Comparison of ENCODE assay signal across 8 cellular contexts in the genomic region with DNA sequence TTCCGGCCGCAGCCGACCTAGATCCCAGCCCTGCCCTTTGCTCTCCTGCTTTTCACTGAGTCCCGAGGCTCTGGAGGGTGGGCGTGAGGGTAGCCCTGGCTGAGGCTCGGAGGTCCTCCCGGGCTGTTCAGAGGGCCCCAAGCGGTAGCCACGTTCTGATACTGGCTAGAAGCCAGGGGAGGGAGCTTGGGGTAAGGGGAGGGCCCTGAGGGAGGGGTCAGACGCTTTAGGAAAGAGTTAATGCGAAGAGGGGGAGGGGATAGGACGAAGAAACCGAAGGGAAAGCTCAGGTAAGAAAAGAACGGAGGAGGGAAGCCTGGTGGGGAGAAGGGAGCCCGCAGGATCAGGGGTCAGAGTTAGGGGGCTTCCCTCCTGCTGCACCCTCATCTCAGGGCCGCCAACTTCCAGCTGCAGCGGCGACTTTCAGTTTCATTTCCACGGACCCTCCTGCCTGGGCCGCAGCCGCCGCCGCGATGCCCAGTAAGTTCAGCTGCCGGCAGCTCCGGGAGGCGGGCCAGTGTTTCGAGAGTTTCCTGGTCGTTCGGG. TPM values are rescaled to one million over a fixed set of nuclear protein-coding genes. Genes with fewer than 3 reads are reported as not detected.
A peak's percentile ranks its signal among the peaks of the same experiment; 100 is the strongest.
DNase-seq lines count a peak whose midpoint lies in the region; ATAC-seq and TF ChIP-seq lines count a peak whose summit lies in the region.

A gene with protein sequence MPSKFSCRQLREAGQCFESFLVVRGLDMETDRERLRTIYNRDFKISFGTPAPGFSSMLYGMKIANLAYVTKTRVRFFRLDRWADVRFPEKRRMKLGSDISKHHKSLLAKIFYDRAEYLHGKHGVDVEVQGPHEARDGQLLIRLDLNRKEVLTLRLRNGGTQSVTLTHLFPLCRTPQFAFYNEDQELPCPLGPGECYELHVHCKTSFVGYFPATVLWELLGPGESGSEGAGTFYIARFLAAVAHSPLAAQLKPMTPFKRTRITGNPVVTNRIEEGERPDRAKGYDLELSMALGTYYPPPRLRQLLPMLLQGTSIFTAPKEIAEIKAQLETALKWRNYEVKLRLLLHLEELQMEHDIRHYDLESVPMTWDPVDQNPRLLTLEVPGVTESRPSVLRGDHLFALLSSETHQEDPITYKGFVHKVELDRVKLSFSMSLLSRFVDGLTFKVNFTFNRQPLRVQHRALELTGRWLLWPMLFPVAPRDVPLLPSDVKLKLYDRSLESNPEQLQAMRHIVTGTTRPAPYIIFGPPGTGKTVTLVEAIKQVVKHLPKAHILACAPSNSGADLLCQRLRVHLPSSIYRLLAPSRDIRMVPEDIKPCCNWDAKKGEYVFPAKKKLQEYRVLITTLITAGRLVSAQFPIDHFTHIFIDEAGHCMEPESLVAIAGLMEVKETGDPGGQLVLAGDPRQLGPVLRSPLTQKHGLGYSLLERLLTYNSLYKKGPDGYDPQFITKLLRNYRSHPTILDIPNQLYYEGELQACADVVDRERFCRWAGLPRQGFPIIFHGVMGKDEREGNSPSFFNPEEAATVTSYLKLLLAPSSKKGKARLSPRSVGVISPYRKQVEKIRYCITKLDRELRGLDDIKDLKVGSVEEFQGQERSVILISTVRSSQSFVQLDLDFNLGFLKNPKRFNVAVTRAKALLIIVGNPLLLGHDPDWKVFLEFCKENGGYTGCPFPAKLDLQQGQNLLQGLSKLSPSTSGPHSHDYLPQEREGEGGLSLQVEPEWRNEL (plus strand): TSS at position 220 of the 546 bp plus-strand sequence. CDS start 254 bp downstream, at position 474.

- H3K79me1 ChIP-seq in mesenchymal stem cell (replicated peaks; ENCODE audit: low read length, poor library complexity, severe bottlenecking) = peaks cover 11% of the 10 kb centered on the region

- ATAC-seq in HG03432 (IDR thresholded peaks at IDR 0.05; ENCODE audit: unreplicated experiment) = peak; percentile 68
- peak; percentile 77 for ATAC-seq in effector memory CD8-positive, alpha-beta T cell (replicated peaks)

- peak within 1 kb of the TSS; percentile 51 for H4K8ac ChIP-seq in mesenchymal stem cell (ENCODE audit: low read length)

- H3K4me1 ChIP-seq in mesenchymal stem cell (ENCODE audit: control insufficient read depth, insufficient read depth, low read depth, low read length) = no peaks in the 10 kb centered on the region

- H4K91ac ChIP-seq in mesenchymal stem cell (ENCODE audit: low read length) = peak within 1 kb of the TSS; percentile 92

- peak within 1 kb of the TSS; percentile 90 to 94 for H3K4me3 ChIP-seq in mesenchymal stem cell (ENCODE audit: insufficient read depth in 1 of 2, low read depth in 1 of 2, low read length in 2 of 2)

- peak within 1 kb of the TSS; percentile 49 to 97 for H3K18ac ChIP-seq in mesenchymal stem cell (ENCODE audit: low read depth in 1 of 2, low read length in 2 of 2)

- H3K4me2 ChIP-seq in mesenchymal stem cell (ENCODE audit: low read length, poor library complexity, severe bottlenecking) = peak within 1 kb of the TSS; percentile 87

- peaks cover 47 to 52% of the 10 kb centered on the region in 2 donors for H3K4me1 Mint-ChIP-seq in effector memory CD8-positive, alpha-beta T cell (ENCODE audit: low read depth in 2 of 2)

- TF ChIP-seq POLR2A in GM19193 (IDR thresholded peaks at IDR 0.05; ENCODE audit: extremely low read depth, insufficient read depth, insufficient read length) = peak; percentile 43

- peak within 1 kb of the TSS; percentile 76 for H2BK5ac ChIP-seq in mesenchymal stem cell (ENCODE audit: low read depth, low read length, poor library complexity, severe bottlenecking)

- H2BK15ac ChIP-seq in mesenchymal stem cell (ENCODE audit: low read depth, poor library complexity, severe bottlenecking) = peak within 1 kb of the TSS; percentile 82

- peak within 1 kb of the TSS; percentile 98 to 100 for H3K4me3 Mint-ChIP-seq in effector memory CD8-positive, alpha-beta T cell

- H3K27me3 ChIP-seq in mesenchymal stem cell (ENCODE audit: control insufficient read depth in 1 of 2, insufficient read depth in 1 of 2, low read length in 2 of 2) = no peaks in the 10 kb centered on the region

- H3K27me3 Mint-ChIP-seq in effector memory CD8-positive, alpha-beta T cell = no peaks in the 10 kb centered on the region

- H3K14ac ChIP-seq in mesenchymal stem cell (ENCODE audit: low read length in 2 of 2) = peak within 1 kb of the TSS; percentile 69 to 92

- peaks cover 2 to 42% of the 10 kb centered on the region in 2 experiments for H3K36me3 ChIP-seq in mesenchymal stem cell (ENCODE audit: control insufficient read depth in 1 of 2, insufficient read depth in 2 of 2, low read depth in 1 of 2, low read length in 2 of 2)

- no peaks in the 10 kb centered on the region for H3K9me3 ChIP-seq in mesenchymal stem cell (ENCODE audit: control insufficient read depth, low read length)

- H3K23ac ChIP-seq in mesenchymal stem cell (ENCODE audit: low read length in 2 of 2) = peak within 1 kb of the TSS; percentile 81 to 90

- H3K36me3 Mint-ChIP-seq in effector memory CD8-positive, alpha-beta T cell (ENCODE audit: insufficient read depth) = peaks cover 40% of the 10 kb centered on the region

- H3K9ac ChIP-seq in mesenchymal stem cell (ENCODE audit: low read length) = peak within 1 kb of the TSS; percentile 96

- H2BK12ac ChIP-seq in mesenchymal stem cell (ENCODE audit: low read length in 2 of 2) = peak within 1 kb of the TSS in 1 of 2 experiments; percentile 73

- peak within 1 kb of the TSS; percentile 65 for H2AFZ ChIP-seq in mesenchymal stem cell (ENCODE audit: low read depth, low read length)

- peak within 1 kb of the TSS; percentile 49 to 99 for H3K4ac ChIP-seq in mesenchymal stem cell (ENCODE audit: low read depth in 1 of 2, low read length in 2 of 2)

- H3K27ac ChIP-seq in mesenchymal stem cell (ENCODE audit: low read length, poor library complexity, severe bottlenecking) = peak within 1 kb of the TSS; percentile 88

- peak within 1 kb of the TSS; percentile 96 to 99 for H3K27ac Mint-ChIP-seq in effector memory CD8-positive, alpha-beta T cell

- 1% methylated on average over 28 of the region's 30 CpGs for WGBS in mesenchymal stem cell

- no peak within 1 kb of the TSS for H2AK5ac ChIP-seq in mesenchymal stem cell (ENCODE audit: low read length, severe bottlenecking)

- H2BK120ac ChIP-seq in mesenchymal stem cell (ENCODE audit: low read depth, low read length) = peak within 1 kb of the TSS; percentile 65

- H3K9me3 Mint-ChIP-seq in effector memory CD8-positive, alpha-beta T cell = no peaks in the 10 kb centered on the region

- DNase-seq in AG08396 (ENCODE audit: low spot score) = peak; percentile 75
- peak; percentile 86 for DNase-seq in NCI-H82 (lab: John Stamatoyannopoulos, UW)
- DNase-seq in activated CD8-positive, alpha-beta memory T cell treated with anti-CD3 and anti-CD28 coated beads for 24 hours = peak; percentile 80
- DNase-seq in effector memory CD8-positive, alpha-beta T cell = peak; percentile 50 to 60 (median 52)
- peak; percentile 88 for DNase-seq in mesenchymal stem cell
- DNase-seq in stimulated activated CD8-positive, alpha-beta memory T cell treated with anti-CD3 and anti-CD28 coated beads, Interleukin-15, amount 100 ng/mL, for 1 hour (ENCODE audit: low read depth) = peak; percentile 28

RNA-seq across cellular contexts. Expression of the gene that starts here (rescaled TPM):
- 62.1 TPM for polyA plus RNA-seq in mesenchymal stem cell (2013, experiment 1 of 2)
- 60.3 TPM for polyA plus RNA-seq in mesenchymal stem cell (2013, experiment 2 of 2)

Comparison
In these comparisons a context has a peak if more than half of its experiments do, and no peak if none do; other contexts are left out.
1. Peak in every context shown above with its lines: DNase-seq, ATAC-seq, H3K4me3 ChIP-seq and H3K27ac ChIP-seq.
2. DNase-seq: peak in every context shown above with its lines; median percentile 88 in mesenchymal stem cell; 86 in NCI-H82; 80 in activated CD8-positive, alpha-beta memory T cell treated with anti-CD3 and anti-CD28 coated beads for 24 hours; 75 in AG08396; 52 in effector memory CD8-positive, alpha-beta T cell; 28 in stimulated activated CD8-positive, alpha-beta memory T cell treated with anti-CD3 and anti-CD28 coated beads, Interleukin-15, amount 100 ng/mL, for 1 hour.